1 cellular context compared by ENCODE assay signal in the genomic region with DNA sequence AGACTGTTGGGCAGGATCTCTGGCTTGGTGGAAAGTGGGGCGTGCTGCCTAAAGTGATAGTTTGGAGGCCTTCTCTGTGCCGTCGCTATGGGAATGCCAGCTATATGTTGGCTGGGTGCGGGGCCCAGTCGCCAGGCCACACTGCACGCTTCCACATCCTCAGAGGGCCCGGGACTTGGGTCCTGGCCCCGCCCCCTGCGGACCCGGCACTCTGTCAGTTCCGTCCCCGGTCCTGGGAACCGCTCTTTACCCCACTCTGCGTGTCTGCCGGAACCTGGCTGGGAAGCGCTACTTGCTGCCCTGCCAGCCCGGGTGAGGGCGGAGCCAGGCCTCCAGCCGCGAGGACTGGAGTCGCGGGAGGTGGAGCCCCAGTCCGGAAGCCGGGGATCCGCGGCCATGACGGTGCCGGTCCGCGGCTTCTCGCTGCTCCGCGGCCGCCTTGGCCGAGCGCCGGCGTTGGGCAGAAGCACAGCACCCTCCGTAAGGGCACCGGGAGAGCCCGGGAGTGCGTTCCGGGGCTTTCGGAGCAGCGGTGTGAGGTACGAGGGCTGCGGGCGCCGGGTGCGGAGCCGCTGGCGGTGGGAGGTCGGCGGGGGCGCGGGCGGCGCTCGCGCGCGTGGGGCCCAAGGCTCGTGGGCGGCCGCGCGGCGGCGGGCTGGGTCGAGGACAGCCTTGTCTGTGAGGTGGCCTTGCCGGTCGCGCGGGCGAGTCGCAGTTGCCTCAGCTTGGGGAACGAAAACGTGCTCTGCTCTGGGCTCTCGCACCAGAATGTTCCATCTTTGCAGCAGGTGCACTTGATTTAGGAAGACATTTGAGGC.
A peak's percentile ranks its signal among the peaks of the same experiment; 100 is the strongest.
TF ChIP-seq lines count a peak whose summit lies in the region.

TSS of gene MTHFD2L (plus strand) at position 376 of the 818 bp plus-strand sequence. CDS start at position 397, 21 bp downstream.

TF ChIP-seq in WTC11, 78 proteins besides CTCF, POLR2A, EP300 and RAD21 (continued from another document):
- TF ChIP-seq, protein P1, sequence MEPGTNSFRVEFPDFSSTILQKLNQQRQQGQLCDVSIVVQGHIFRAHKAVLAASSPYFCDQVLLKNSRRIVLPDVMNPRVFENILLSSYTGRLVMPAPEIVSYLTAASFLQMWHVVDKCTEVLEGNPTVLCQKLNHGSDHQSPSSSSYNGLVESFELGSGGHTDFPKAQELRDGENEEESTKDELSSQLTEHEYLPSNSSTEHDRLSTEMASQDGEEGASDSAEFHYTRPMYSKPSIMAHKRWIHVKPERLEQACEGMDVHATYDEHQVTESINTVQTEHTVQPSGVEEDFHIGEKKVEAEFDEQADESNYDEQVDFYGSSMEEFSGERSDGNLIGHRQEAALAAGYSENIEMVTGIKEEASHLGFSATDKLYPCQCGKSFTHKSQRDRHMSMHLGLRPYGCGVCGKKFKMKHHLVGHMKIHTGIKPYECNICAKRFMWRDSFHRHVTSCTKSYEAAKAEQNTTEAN (CRISPR knock-in tag; IDR thresholded peaks at IDR 0.05) = peak; percentile 88
- TF ChIP-seq PRRX2 (CRISPR knock-in tag; IDR thresholded peaks at IDR 0.05) (no peak), PRDM15 (CRISPR knock-in tag; IDR thresholded peaks at IDR 0.05) (peak; percentile 89), ETV6 (CRISPR knock-in tag; IDR thresholded peaks at IDR 0.05) (peak; percentile 73; the same call in 1 of the 2 replicates), SP1 (CRISPR knock-in tag; conservative IDR thresholded peaks at IDR 0.05) (peak; percentile 81; the same call in 1 of the 2 replicates), IRF2 (CRISPR knock-in tag; IDR thresholded peaks at IDR 0.05; ENCODE audit: borderline replicate concordance, low read depth) (no peak), CBFB (CRISPR knock-in tag; IDR thresholded peaks at IDR 0.05; ENCODE audit: low read depth) (peak; percentile 90; the same call in 1 of the 2 replicates), KAT7 (CRISPR knock-in tag; IDR thresholded peaks at IDR 0.05; ENCODE audit: borderline replicate concordance) (0 out of 2 replicates have a peak, but pooled peaks have one; percentile 48), ZNF416 (CRISPR knock-in tag; IDR thresholded peaks at IDR 0.05) (no peak), SMAD3 (CRISPR knock-in tag; IDR thresholded peaks at IDR 0.05; ENCODE audit: borderline replicate concordance) (peak; percentile 69), JAZF1 (CRISPR knock-in tag; IDR thresholded peaks at IDR 0.05) (no peak), ARID4B (CRISPR knock-in tag; IDR thresholded peaks at IDR 0.05; ENCODE audit: borderline replicate concordance) (peak; percentile 82; the same call in 1 of the 2 replicates), ZNF232 (CRISPR knock-in tag; IDR thresholded peaks at IDR 0.05) (peak; percentile 84), ZSCAN18 (CRISPR knock-in tag; IDR thresholded peaks at IDR 0.05) (no peak), TCF7 (CRISPR knock-in tag; IDR thresholded peaks at IDR 0.05; ENCODE audit: low read depth) (no peak), ZBTB21 (CRISPR knock-in tag; IDR thresholded peaks at IDR 0.05; ENCODE audit: borderline replicate concordance) (peak; percentile 49; the same call in 1 of the 2 replicates), RORB (CRISPR knock-in tag; IDR thresholded peaks at IDR 0.05) (no peak), HMGXB4 (CRISPR knock-in tag; IDR thresholded peaks at IDR 0.05) (peak; percentile 90), FOXK1 (CRISPR knock-in tag; IDR thresholded peaks at IDR 0.05) (peak; percentile 5; the same call in 1 of the 2 replicates), ZNF263 (CRISPR knock-in tag; IDR thresholded peaks at IDR 0.05; ENCODE audit: low read depth) (no peak)
- TF ChIP-seq, protein P2, sequence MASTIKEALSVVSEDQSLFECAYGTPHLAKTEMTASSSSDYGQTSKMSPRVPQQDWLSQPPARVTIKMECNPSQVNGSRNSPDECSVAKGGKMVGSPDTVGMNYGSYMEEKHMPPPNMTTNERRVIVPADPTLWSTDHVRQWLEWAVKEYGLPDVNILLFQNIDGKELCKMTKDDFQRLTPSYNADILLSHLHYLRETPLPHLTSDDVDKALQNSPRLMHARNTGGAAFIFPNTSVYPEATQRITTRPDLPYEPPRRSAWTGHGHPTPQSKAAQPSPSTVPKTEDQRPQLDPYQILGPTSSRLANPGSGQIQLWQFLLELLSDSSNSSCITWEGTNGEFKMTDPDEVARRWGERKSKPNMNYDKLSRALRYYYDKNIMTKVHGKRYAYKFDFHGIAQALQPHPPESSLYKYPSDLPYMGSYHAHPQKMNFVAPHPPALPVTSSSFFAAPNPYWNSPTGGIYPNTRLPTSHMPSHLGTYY (CRISPR knock-in tag; IDR thresholded peaks at IDR 0.05) = no peak
- TF ChIP-seq, protein P3, sequence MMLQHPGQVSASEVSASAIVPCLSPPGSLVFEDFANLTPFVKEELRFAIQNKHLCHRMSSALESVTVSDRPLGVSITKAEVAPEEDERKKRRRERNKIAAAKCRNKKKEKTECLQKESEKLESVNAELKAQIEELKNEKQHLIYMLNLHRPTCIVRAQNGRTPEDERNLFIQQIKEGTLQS (CRISPR knock-in tag; conservative IDR thresholded peaks at IDR 0.05) = no peak
- TF ChIP-seq, protein P4, sequence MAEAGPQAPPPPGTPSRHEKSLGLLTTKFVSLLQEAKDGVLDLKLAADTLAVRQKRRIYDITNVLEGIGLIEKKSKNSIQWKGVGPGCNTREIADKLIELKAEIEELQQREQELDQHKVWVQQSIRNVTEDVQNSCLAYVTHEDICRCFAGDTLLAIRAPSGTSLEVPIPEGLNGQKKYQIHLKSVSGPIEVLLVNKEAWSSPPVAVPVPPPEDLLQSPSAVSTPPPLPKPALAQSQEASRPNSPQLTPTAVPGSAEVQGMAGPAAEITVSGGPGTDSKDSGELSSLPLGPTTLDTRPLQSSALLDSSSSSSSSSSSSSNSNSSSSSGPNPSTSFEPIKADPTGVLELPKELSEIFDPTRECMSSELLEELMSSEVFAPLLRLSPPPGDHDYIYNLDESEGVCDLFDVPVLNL (CRISPR knock-in tag; IDR thresholded peaks at IDR 0.05; ENCODE audit: borderline replicate concordance, low read depth) = 0 out of 2 replicates have a peak, but pooled peaks have one; percentile 38
- TF ChIP-seq, protein P5, sequence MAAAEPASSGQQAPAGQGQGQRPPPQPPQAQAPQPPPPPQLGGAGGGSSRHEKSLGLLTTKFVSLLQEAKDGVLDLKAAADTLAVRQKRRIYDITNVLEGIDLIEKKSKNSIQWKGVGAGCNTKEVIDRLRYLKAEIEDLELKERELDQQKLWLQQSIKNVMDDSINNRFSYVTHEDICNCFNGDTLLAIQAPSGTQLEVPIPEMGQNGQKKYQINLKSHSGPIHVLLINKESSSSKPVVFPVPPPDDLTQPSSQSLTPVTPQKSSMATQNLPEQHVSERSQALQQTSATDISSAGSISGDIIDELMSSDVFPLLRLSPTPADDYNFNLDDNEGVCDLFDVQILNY (CRISPR knock-in tag; IDR thresholded peaks at IDR 0.05) = peak; percentile 26; the same call in 1 of the 2 replicates
- TF ChIP-seq, protein P6, sequence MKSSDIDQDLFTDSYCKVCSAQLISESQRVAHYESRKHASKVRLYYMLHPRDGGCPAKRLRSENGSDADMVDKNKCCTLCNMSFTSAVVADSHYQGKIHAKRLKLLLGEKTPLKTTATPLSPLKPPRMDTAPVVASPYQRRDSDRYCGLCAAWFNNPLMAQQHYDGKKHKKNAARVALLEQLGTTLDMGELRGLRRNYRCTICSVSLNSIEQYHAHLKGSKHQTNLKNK (CRISPR knock-in tag; IDR thresholded peaks at IDR 0.05) = no peak
TF ChIP-seq in WTC11: peak in this region for 28.
